ENCODE assay signal across 14 cellular contexts in genomic region chrX:39899876-39900787, GRCh38.
DNase-seq lines count a peak whose midpoint lies in the region; ATAC-seq, FAIRE-seq and TF ChIP-seq lines count a peak whose summit lies in the region.
"Had no signal": no experiment of that assay in that cellular context is flagged by ENCODE, and none has a peak within 500 bp of the region (broad histone marks: within the 10 kb centered on the region; RNA-seq: fewer than 3 reads in every experiment).

No MANE protein-coding gene starts in this region.

- TF ChIP-seq CTCF in Loucy (conservative IDR thresholded peaks at IDR 0.05; ENCODE audit: low read length) (no peak), astrocyte (IDR thresholded peaks at IDR 0.05; ENCODE audit: insufficient read depth, low read depth, low read length) (no peak), nephron progenitor cell (IDR thresholded peaks at IDR 0.05) (no peak), prostate gland (IDR thresholded peaks at IDR 0.05) (no peak)

- intact Hi-C loops in prostate gland (cut with DNase I) = loop anchor here (10.0 kb wide), 2 partner anchors 165 to 255 kb away; no protein-coding TSS in a partner anchor

- H3K27me3 Mint-ChIP-seq in astrocyte (ENCODE audit: low read depth, unreplicated experiment) (peaks cover 4% of the 10 kb centered on the region), nephron progenitor cell (ENCODE audit: low read depth, poor library complexity) (peaks cover 50% of the 10 kb centered on the region)
- H3K27me3 Mint-ChIP-seq: CD4-positive, alpha-beta T cell had no signal

- H3K4me3 Mint-ChIP-seq in astrocyte (ENCODE audit: unreplicated experiment) (no peak overlapping the region), nephron progenitor cell (peak overlapping the region; percentile 40)
- H3K4me3 Mint-ChIP-seq: activated naive CD4-positive, alpha-beta T cell treated with anti-CD3 and anti-CD28 coated beads, Interleukin-2, amount 10 ng/mL, durations not matched to agents 7 days and 5 days; CD4-positive, alpha-beta T cell had no signal

- H3K4me1 Mint-ChIP-seq in astrocyte (ENCODE audit: low read depth, unreplicated experiment) (peaks cover 29% of the 10 kb centered on the region), nephron progenitor cell (peaks cover 68% of the 10 kb centered on the region)

- H3F3A ChIP-seq in Loucy (ENCODE audit: low read depth) = no peaks in the 10 kb centered on the region

- H3K4me3 ChIP-seq in Loucy (ENCODE audit: low read length, poor library complexity, severe bottlenecking) (no peak overlapping the region), astrocyte (ENCODE audit: insufficient read depth, low read depth, low read length) (no peak overlapping the region), prostate gland (no peak overlapping the region)
- H3K4me3 ChIP-seq: stomach had no signal

- H3K9me3 ChIP-seq in Loucy (ENCODE audit: insufficient read depth, low read depth, low read length) = no peaks in the 10 kb centered on the region
- H3K9me3 ChIP-seq in astrocyte (ENCODE audit: insufficient read depth, low read depth, low read length) = no peaks in the 10 kb centered on the region
- no peaks in the 10 kb centered on the region for H3K9me3 ChIP-seq in prostate gland
- H3K9me3 ChIP-seq: stomach had no signal

- H3K4me1 ChIP-seq in Loucy (ENCODE audit: insufficient read depth, low read length, poor library complexity, severe bottlenecking) = peaks cover 18% of the 10 kb centered on the region
- peaks cover 38% of the 10 kb centered on the region for H3K4me1 ChIP-seq in astrocyte (ENCODE audit: insufficient read depth, low read length)
- no peaks in the 10 kb centered on the region for H3K4me1 ChIP-seq in prostate gland (replicated peaks)

- no peaks in the 10 kb centered on the region for H4K20me1 ChIP-seq in Loucy (ENCODE audit: insufficient read depth, low read length, poor library complexity, severe bottlenecking)
- H4K20me1 ChIP-seq in astrocyte (ENCODE audit: insufficient read depth, low read length) = no peaks in the 10 kb centered on the region

- DNase-seq in COR-L47 (lab: John Stamatoyannopoulos, UW) (peak; percentile 48), astrocyte (ENCODE audit: low read depth) (no peak), nephron progenitor cell (no peak), prostate gland (ENCODE audit: low spot score) (no peak), DMS114 treated with DMSO at 0.1 percent for 48 hours (lab: John Stamatoyannopoulos, UW; ENCODE audit: unreplicated experiment) (no peak)
- DNase-seq: activated naive CD4-positive, alpha-beta T cell treated with anti-CD3 and anti-CD28 coated beads, Interleukin-2, amount 10 ng/mL, durations not matched to agents 7 days and 5 days; CD4-positive, alpha-beta T cell; NCI-H748 treated with DMSO at 0.1 percent for 48 hours; SIG-M5; stomach had no signal

- no peaks in the 10 kb centered on the region for H3K79me2 ChIP-seq in Loucy (ENCODE audit: insufficient read depth, low read length)
- H3K79me2 ChIP-seq in astrocyte (ENCODE audit: insufficient read depth, low read length) = no peaks in the 10 kb centered on the region

- H3K36me3 ChIP-seq in Loucy (ENCODE audit: insufficient read depth, low read length) (no peaks in the 10 kb centered on the region), astrocyte (ENCODE audit: insufficient read depth, low read length) (no peaks in the 10 kb centered on the region), prostate gland (no peaks in the 10 kb centered on the region)
- H3K36me3 ChIP-seq: stomach had no signal

- no peak overlapping the region for H3K27ac Mint-ChIP-seq in astrocyte (ENCODE audit: unreplicated experiment)
- H3K27ac Mint-ChIP-seq in nephron progenitor cell = no peak overlapping the region
- H3K27ac Mint-ChIP-seq: activated naive CD4-positive, alpha-beta T cell treated with anti-CD3 and anti-CD28 coated beads, Interleukin-2, amount 10 ng/mL, durations not matched to agents 7 days and 5 days; CD4-positive, alpha-beta T cell had no signal

- H3K9ac ChIP-seq in Loucy (ENCODE audit: low read depth, low read length, poor library complexity, severe bottlenecking) (no peak overlapping the region), astrocyte (ENCODE audit: low read length) (no peak overlapping the region)

- 28% methylated on average over 15 of the region's 23 CpGs for WGBS in prostate gland

- no peak for ATAC-seq in GM18861 (IDR thresholded peaks at IDR 0.05; ENCODE audit: unreplicated experiment)
- ATAC-seq in GM18858 (IDR thresholded peaks at IDR 0.05; ENCODE audit: unreplicated experiment) = no peak

- H3K4me2 ChIP-seq in Loucy (ENCODE audit: low read depth, low read length, poor library complexity, severe bottlenecking) (peak overlapping the region; percentile 22), astrocyte (ENCODE audit: low read length) (peak overlapping the region; percentile 48)

- H3K27me3 ChIP-seq in Loucy (ENCODE audit: insufficient read depth, low read length, poor library complexity, severe bottlenecking) (no peaks in the 10 kb centered on the region), astrocyte (ENCODE audit: insufficient read depth, low read length) (no peaks in the 10 kb centered on the region), prostate gland (replicated peaks; ENCODE audit: insufficient read depth) (no peaks in the 10 kb centered on the region)

- TF ChIP-seq POLR2A in prostate gland (IDR thresholded peaks at IDR 0.05) = no peak

- peak; percentile 91 for FAIRE-seq in astrocyte (lab: Jason Lieb, UNC)
- FAIRE-seq: TTC549 had no signal

- no peaks in the 10 kb centered on the region for H3K36me3 Mint-ChIP-seq in astrocyte (ENCODE audit: low read depth, unreplicated experiment)
- no peaks in the 10 kb centered on the region for H3K36me3 Mint-ChIP-seq in nephron progenitor cell (ENCODE audit: low read depth)
- H3K36me3 Mint-ChIP-seq: activated naive CD4-positive, alpha-beta T cell treated with anti-CD3 and anti-CD28 coated beads, Interleukin-2, amount 10 ng/mL, durations not matched to agents 7 days and 5 days had no signal

- no peak overlapping the region for H3K27ac ChIP-seq in astrocyte (ENCODE audit: low read depth, low read length)
- no peak overlapping the region for H3K27ac ChIP-seq in prostate gland
- H3K27ac ChIP-seq: stomach had no signal

- H2AFZ ChIP-seq in Loucy (ENCODE audit: low read length) (no peak overlapping the region), astrocyte (ENCODE audit: low read depth, low read length) (no peak overlapping the region)

- H3K9me2 ChIP-seq in Loucy (replicated peaks; ENCODE audit: low read depth, low read length) = no peaks in the 10 kb centered on the region

- H3K9me3 Mint-ChIP-seq in astrocyte (ENCODE audit: unreplicated experiment) (no peaks in the 10 kb centered on the region), nephron progenitor cell (peaks cover 14% of the 10 kb centered on the region)
- H3K9me3 Mint-ChIP-seq: activated naive CD4-positive, alpha-beta T cell treated with anti-CD3 and anti-CD28 coated beads, Interleukin-2, amount 10 ng/mL, durations not matched to agents 7 days and 5 days; CD4-positive, alpha-beta T cell had no signal
